In the genomic region with DNA sequence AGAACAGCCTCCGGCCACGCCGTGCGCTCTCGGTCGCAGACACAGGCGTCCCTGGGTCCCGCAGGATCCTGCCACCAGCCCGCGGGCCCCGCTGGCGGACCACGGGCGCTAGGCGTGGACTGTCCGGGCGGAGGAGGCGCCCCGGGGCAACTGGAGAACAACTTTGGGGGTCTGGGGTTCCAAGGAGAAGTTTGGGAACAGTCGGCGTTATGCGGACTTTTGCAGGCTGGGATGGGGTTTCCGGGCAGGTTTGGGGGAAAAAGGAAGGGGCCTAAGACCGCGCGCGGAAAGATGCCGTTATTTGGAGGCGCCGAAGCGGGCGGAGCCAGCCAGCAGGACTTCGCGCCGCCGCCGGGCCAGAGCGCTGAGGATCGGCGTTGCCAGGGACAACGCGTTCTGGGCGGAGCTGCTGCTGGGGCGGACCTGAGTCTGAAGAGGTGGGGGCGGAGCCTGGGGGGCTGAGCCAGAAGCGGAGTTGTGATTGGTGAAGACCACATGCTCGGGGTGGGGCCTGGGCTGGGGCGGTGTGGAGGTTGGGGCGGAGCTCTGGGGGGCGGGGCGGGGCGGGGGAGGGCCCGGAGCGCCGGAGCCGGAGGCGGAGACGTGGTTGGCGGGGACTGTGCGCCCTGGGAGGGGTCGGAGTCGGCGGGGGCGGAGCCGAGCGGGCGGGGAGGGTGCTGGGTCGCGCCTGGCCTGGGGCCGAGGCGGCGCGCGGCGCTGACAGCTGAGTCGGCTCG, we compare ENCODE assay signal across 8 cellular contexts. TPM values are rescaled to one million over a fixed set of nuclear protein-coding genes. Genes with fewer than 3 reads are reported as not detected.
A peak's percentile ranks its signal among the peaks of the same experiment; 100 is the strongest.
DNase-seq lines count a peak whose midpoint lies in the region; ATAC-seq and TF ChIP-seq lines count a peak whose summit lies in the region.

CYP46A1 (plus strand) TSS at position 680 of the 737 bp plus-strand sequence. CDS start 120 bp downstream, outside the sequence.

- H3K9me3 Mint-ChIP-seq in GM23338 = peaks cover 7% of the 10 kb centered on the region
- H3K9me3 Mint-ChIP-seq in naive thymus-derived CD8-positive, alpha-beta T cell = peaks cover 0 to 6% (median 2%) of the 10 kb centered on the region in 9 donors
- H3K9me3 Mint-ChIP-seq in stimulated activated naive B cell treated with anti-CD40 and anti-IgM and Interleukin-4, amounts not matched to agents 10 μg/mL and 1 μg/mL and 100 μg/mL, for 72 hours = peaks cover 0 to 1% of the 10 kb centered on the region in 2 donors

- H3K27me3 Mint-ChIP-seq in GM23338 (ENCODE audit: insufficient read depth, low read depth, poor library complexity) = peaks cover 15% of the 10 kb centered on the region
- peaks cover 2 to 22% (median 9%) of the 10 kb centered on the region in 5 donors for H3K27me3 Mint-ChIP-seq in naive thymus-derived CD8-positive, alpha-beta T cell
- peaks cover 41 to 54% of the 10 kb centered on the region in 2 donors for H3K27me3 Mint-ChIP-seq in stimulated activated naive B cell treated with anti-CD40 and anti-IgM and Interleukin-4, amounts not matched to agents 10 μg/mL and 1 μg/mL and 100 μg/mL, for 72 hours

- peak within 1 kb of the TSS; percentile 91 for H3K9ac ChIP-seq in fibroblast of lung (ENCODE audit: insufficient read depth, low read length)

- H3K4me2 ChIP-seq in GM23338 (peak within 1 kb of the TSS; percentile 100), fibroblast of lung (ENCODE audit: extremely low read depth, insufficient read depth, low read length) (peak within 1 kb of the TSS; percentile 99)

- peaks cover 5% of the 10 kb centered on the region; the same call in 2 of the 3 replicates for H3K36me3 Mint-ChIP-seq in GM23338 (ENCODE audit: low read depth)
- H3K36me3 Mint-ChIP-seq in naive thymus-derived CD8-positive, alpha-beta T cell = no peaks in the 10 kb centered on the region
- peaks cover under 1 to 7% of the 10 kb centered on the region in 2 donors for H3K36me3 Mint-ChIP-seq in stimulated activated naive B cell treated with anti-CD40 and anti-IgM and Interleukin-4, amounts not matched to agents 10 μg/mL and 1 μg/mL and 100 μg/mL, for 72 hours

- H3F3A ChIP-seq in GM23338 (replicated peaks; ENCODE audit: low read depth) = no peaks in the 10 kb centered on the region

- no peaks in the 10 kb centered on the region for H3K27me3 ChIP-seq in GM23338 (ENCODE audit: insufficient read depth)
- peaks cover 4% of the 10 kb centered on the region for H3K27me3 ChIP-seq in fibroblast of lung (ENCODE audit: control insufficient read depth, insufficient read depth, low read length)

- H3K4me3 ChIP-seq in GM23338 (peak within 1 kb of the TSS; percentile 100), fibroblast of lung (replicated peaks in 1 of 4; ENCODE audit: control extremely low read depth in 1 of 4, insufficient read depth in 1 of 4, low read depth in 3 of 4, low read length in 4 of 4) (peak within 1 kb of the TSS; percentile 60 to 96 (median 68))

- H3K79me2 ChIP-seq in GM23338 (replicated peaks; ENCODE audit: insufficient read depth) (no peaks in the 10 kb centered on the region), fibroblast of lung (ENCODE audit: control insufficient read depth, insufficient read depth, low read length) (no peaks in the 10 kb centered on the region)

- peak; percentile 68 for ATAC-seq in GM23338
- peak; percentile 86 to 92 for ATAC-seq in naive thymus-derived CD8-positive, alpha-beta T cell
- peak; percentile 91 to 94 for ATAC-seq in stimulated activated naive B cell treated with anti-CD40 and anti-IgM and Interleukin-4, amounts not matched to agents 10 μg/mL and 1 μg/mL and 100 μg/mL, for 72 hours (replicated peaks)

- H2AFZ ChIP-seq in GM23338 = peak within 1 kb of the TSS; percentile 100
- peak within 1 kb of the TSS; percentile 82 for H2AFZ ChIP-seq in fibroblast of lung (ENCODE audit: low read length)

- no peak within 1 kb of the TSS; the same call in 1 of the 2 replicates for H3K27ac Mint-ChIP-seq in GM23338
- H3K27ac Mint-ChIP-seq in naive thymus-derived CD8-positive, alpha-beta T cell = peak within 1 kb of the TSS; percentile 55 to 96 (median 91)
- H3K27ac Mint-ChIP-seq in stimulated activated naive B cell treated with anti-CD40 and anti-IgM and Interleukin-4, amounts not matched to agents 10 μg/mL and 1 μg/mL and 100 μg/mL, for 72 hours = peak within 1 kb of the TSS; percentile 93

- H3K4me1 ChIP-seq in GM23338 (ENCODE audit: insufficient read depth) (peaks cover 11% of the 10 kb centered on the region), fibroblast of lung (ENCODE audit: control insufficient read depth, extremely low read depth, insufficient read depth, low read length) (peaks cover 2% of the 10 kb centered on the region)

- H3K27ac ChIP-seq in GM23338 (ENCODE audit: low read depth) = peak within 1 kb of the TSS; percentile 81; the same call in 1 of the 2 replicates
- H3K27ac ChIP-seq in fibroblast of lung (ENCODE audit: insufficient read depth, low read length) = peak within 1 kb of the TSS; percentile 87

- TF ChIP-seq CTCF in GM23338 (conservative IDR thresholded peaks at IDR 0.05; ENCODE audit: low read depth in 2 of 2) (no peak), fibroblast of lung (conservative IDR thresholded peaks at IDR 0.05 in 1 of 2, IDR thresholded peaks at IDR 0.05 in 1 of 2; ENCODE audit: low read depth in 1 of 2, low read length in 2 of 2) (no peak)

- H3K4me3 Mint-ChIP-seq in GM23338 = peak within 1 kb of the TSS; percentile 86
- H3K4me3 Mint-ChIP-seq in naive thymus-derived CD8-positive, alpha-beta T cell = peak within 1 kb of the TSS; percentile 85 to 96 (median 93)
- H3K4me3 Mint-ChIP-seq in stimulated activated naive B cell treated with anti-CD40 and anti-IgM and Interleukin-4, amounts not matched to agents 10 μg/mL and 1 μg/mL and 100 μg/mL, for 72 hours = peak within 1 kb of the TSS; percentile 91 to 93

- DNase-seq in Daoy (ENCODE audit: low read depth) (peak; percentile 100), GM23338 (ENCODE audit: low spot score) (peak; percentile 100), Kasumi-1 (lab: John Stamatoyannopoulos, UW) (peak; percentile 97 to 98), RKO (ENCODE audit: low spot score) (peak; percentile 98), fibroblast of lung (ENCODE audit: low read depth in 2 of 2) (peak; percentile 98 to 99)
- DNase-seq in activated T-helper 1 cell treated with anti-CD3 and anti-CD28 coated beads, Interleukin-2, amount 50 U/mL, for 16 hours (ENCODE audit: low read depth in 1 of 2, low spot score in 1 of 2) = peak; percentile 99 to 100
- DNase-seq in naive thymus-derived CD8-positive, alpha-beta T cell = peak; percentile 94 to 100 (median 99)
- peak; percentile 99 for DNase-seq in stimulated activated naive B cell treated with anti-CD40 and anti-IgM and Interleukin-4, amounts not matched to agents 10 μg/mL and 1 μg/mL and 100 μg/mL, for 72 hours

- H3K9me2 ChIP-seq in GM23338 (ENCODE audit: insufficient read depth) = no peaks in the 10 kb centered on the region

- H3K36me3 ChIP-seq in GM23338 (ENCODE audit: insufficient read depth) = no peaks in the 10 kb centered on the region
- no peaks in the 10 kb centered on the region for H3K36me3 ChIP-seq in fibroblast of lung (ENCODE audit: control insufficient read depth, insufficient read depth, low read length)

- POLR2A ChIA-PET in naive thymus-derived CD8-positive, alpha-beta T cell (lab: Charles Lee) = interaction anchor here (1.1 to 1.3 kb wide), 3 partner anchors 79 to 537 kb away, joined by 3 to 13 read pairs (median 10); partner anchors contain the start of genes CCDC85C, CCNK and SETD3

- no peaks in the 10 kb centered on the region for H3K9me3 ChIP-seq in fibroblast of lung (ENCODE audit: control insufficient read depth, insufficient read depth, low read depth, low read length)

- peaks cover 32% of the 10 kb centered on the region for H3K4me1 Mint-ChIP-seq in GM23338
- peaks cover 8 to 28% (median 20%) of the 10 kb centered on the region in 4 donors for H3K4me1 Mint-ChIP-seq in naive thymus-derived CD8-positive, alpha-beta T cell
- H3K4me1 Mint-ChIP-seq in stimulated activated naive B cell treated with anti-CD40 and anti-IgM and Interleukin-4, amounts not matched to agents 10 μg/mL and 1 μg/mL and 100 μg/mL, for 72 hours = peaks cover 9 to 33% of the 10 kb centered on the region in 2 donors

- no peaks in the 10 kb centered on the region for H4K20me1 ChIP-seq in GM23338 (replicated peaks; ENCODE audit: insufficient read depth)
- no peaks in the 10 kb centered on the region for H4K20me1 ChIP-seq in fibroblast of lung (ENCODE audit: control insufficient read depth, extremely low read depth, insufficient read depth, low read length)

TF ChIP-seq in GM23338, 12 proteins besides CTCF, POLR2A, EP300 and RAD21 (continues in another document):
- peak; percentile 63; the same call in 1 of the 2 replicates for TF ChIP-seq POLR2AphosphoS5 (IDR thresholded peaks at IDR 0.05; ENCODE audit: low read depth)

RNA-seq across cellular contexts. Expression of gene CYP46A1, which starts in this region (rescaled TPM):
- 0.06 and 0.15 TPM in 2 replicates for total RNA-seq in Daoy (2014; rRNA removed; shearing (Covaris generic))
- 0.47 and 0.59 TPM in 2 replicates for total RNA-seq in GM23338 (2014; rRNA removed; shearing (Covaris generic))
- 0.47 and 0.66 TPM in 2 replicates for polyA plus RNA-seq in GM23338 (2016; fragmentation: Nextera tagmentation; extraction: Ambion mirVana)
- under 0.01 and 0.33 TPM in 2 replicates for total RNA-seq in fibroblast of lung
- 0.09 and 0.11 TPM in 2 replicates for polyA plus RNA-seq in fibroblast of lung
- polyA plus RNA-seq in fibroblast of lung (2012) = 0.05 and 0.10 TPM in 2 replicates
- 0.20 TPM in 1 of 2 replicates, not detected in the other for polyA minus RNA-seq in fibroblast of lung (ENCODE audit: low replicate concordance)
- under 1 TPM; 0.41 to 0.44 TPM for total RNA-seq in naive thymus-derived CD8-positive, alpha-beta T cell
- polyA plus RNA-seq in naive thymus-derived CD8-positive, alpha-beta T cell = under 1 TPM in 1 of 3 donors, not detected in 2; 0.02 TPM

Comparison
In these comparisons a context has a peak if more than half of its experiments do, and no peak if none do; other contexts are left out.
1. Peak in every context shown above with its lines: DNase-seq, ATAC-seq, H3K4me3 ChIP-seq and H3K27ac ChIP-seq.
2. Peak in DNase-seq in Daoy; RNA of the gene not detected or under 1 TPM.
3. Peak in DNase-seq, ATAC-seq, H3K4me3 ChIP-seq, H3K27ac ChIP-seq and H3K4me2 ChIP-seq in GM23338; RNA of the gene not detected or under 1 TPM.
4. Peak in DNase-seq, H3K4me3 ChIP-seq, H3K27ac ChIP-seq, H3K9ac ChIP-seq and H3K4me2 ChIP-seq in fibroblast of lung; RNA of the gene not detected or under 1 TPM.
5. Peak in DNase-seq and ATAC-seq in naive thymus-derived CD8-positive, alpha-beta T cell; RNA of the gene not detected or under 1 TPM.